In genomic region chr6:140921366-140922226, GRCh38 we compare ENCODE assay signal across 9 cellular contexts.
DNase-seq lines count a peak whose midpoint lies in the region; ATAC-seq and TF ChIP-seq lines count a peak whose summit lies in the region.
"Had no signal": no experiment of that assay in that cellular context is flagged by ENCODE, and none has a peak within 500 bp of the region (broad histone marks: within the 10 kb centered on the region; RNA-seq: fewer than 3 reads in every experiment).

No MANE protein-coding gene starts in this region.

- peak; percentile 82 for TF ChIP-seq CTCF in AG04450 (IDR thresholded peaks at IDR 0.05; ENCODE audit: low read depth, low read length)
- TF ChIP-seq CTCF in GM12873 (IDR thresholded peaks at IDR 0.05; ENCODE audit: insufficient read depth, low read depth, low read length, missing control alignments) = peak; percentile 51
- TF ChIP-seq CTCF in endodermal cell (conservative IDR thresholded peaks at IDR 0.05) = peak; percentile 88

- no peaks in the 10 kb centered on the region for H3K27me3 Mint-ChIP-seq in endodermal cell (ENCODE audit: insufficient read depth)
- H3K27me3 Mint-ChIP-seq: memory B cell had no signal

- H3K27me3 ChIP-seq in AG04450 (ENCODE audit: control insufficient read depth, insufficient read depth, low read length) = no peaks in the 10 kb centered on the region
- no peaks in the 10 kb centered on the region for H3K27me3 ChIP-seq in endodermal cell (ENCODE audit: control insufficient read depth, insufficient read depth, low read length, poor library complexity, severe bottlenecking)

- H3K4me1 ChIP-seq in endodermal cell (ENCODE audit: control insufficient read depth, insufficient read depth, low read length) = no peaks in the 10 kb centered on the region

- H3K4me3 Mint-ChIP-seq in endodermal cell = no peak overlapping the region
- H3K4me3 Mint-ChIP-seq: memory B cell had no signal

- no peaks in the 10 kb centered on the region for H3K36me3 ChIP-seq in endodermal cell (ENCODE audit: control insufficient read depth, insufficient read depth, low read length)

- H3K9me3 ChIP-seq in AG04450 (ENCODE audit: control insufficient read depth, insufficient read depth, low read length) = no peaks in the 10 kb centered on the region; the same call in 1 of the 2 replicates
- peaks cover 8% of the 10 kb centered on the region for H3K9me3 ChIP-seq in endodermal cell (ENCODE audit: control insufficient read depth, low read length)

- CTCF ChIA-PET in AG04450 (lab: Charles Lee) = interaction anchor here (0.5 to 1.6 kb wide), 9 partner anchors 9 to 1552 kb away, joined by 3 to 6 read pairs (median 3); no protein-coding TSS in a partner anchor

- H3K9ac ChIP-seq in endodermal cell (ENCODE audit: extremely low read depth, low read length, poor library complexity, severe bottlenecking) = no peak overlapping the region

- no peaks in the 10 kb centered on the region for H3K36me3 Mint-ChIP-seq in endodermal cell (ENCODE audit: low read depth)
- H3K36me3 Mint-ChIP-seq: memory B cell had no signal

- H3K27ac Mint-ChIP-seq in endodermal cell = no peak overlapping the region
- H3K27ac Mint-ChIP-seq: memory B cell had no signal

- ATAC-seq in HG03442 (IDR thresholded peaks at IDR 0.05; ENCODE audit: unreplicated experiment) = peak; percentile 69

- peaks cover 3% of the 10 kb centered on the region for H3K4me1 Mint-ChIP-seq in endodermal cell
- H3K4me1 Mint-ChIP-seq: memory B cell had no signal

- H3K27ac ChIP-seq in AG04450 (ENCODE audit: low read depth, low read length) (no peak overlapping the region), endodermal cell (ENCODE audit: low read depth, low read length) (no peak overlapping the region)

- H3K4me3 ChIP-seq in AG04450 (ENCODE audit: low read depth, low read length) = no peak overlapping the region
- no peak overlapping the region for H3K4me3 ChIP-seq in endodermal cell (ENCODE audit: low read length)

- no peaks in the 10 kb centered on the region for H3K9me3 Mint-ChIP-seq in endodermal cell
- H3K9me3 Mint-ChIP-seq: memory B cell had no signal

- POLR2A ChIA-PET in AG04450 (lab: Yijun Ruan, JAX) = no interaction called here

- 76 to 80% methylated on average over 3 to 4 of the region's 4 CpGs for WGBS in endodermal cell (ENCODE audit: insufficient coverage in 1 of 2, insufficient read length in 1 of 2), 2 experiments

- DNase-seq in AG04450 (ENCODE audit: low read depth, low spot score) = peak; percentile 51
- DNase-seq in OCI-M1 (lab: John Stamatoyannopoulos, UW) = peak; percentile 81
- DNase-seq in endodermal cell = peak; percentile 55
- peak; percentile 49 for DNase-seq in midbrain (lab: John Stamatoyannopoulos, UW)
- no peak for DNase-seq in ureter (ENCODE audit: low spot score)
- no peak for DNase-seq in activated gamma-delta T cell treated with Interleukin-2 at 50 U/mL for 16 hours

Comparison
In these comparisons a context has a peak if more than half of its experiments do, and no peak if none do; other contexts are left out.
1. DNase-seq: peak in AG04450 (single experiment), OCI-M1 (single experiment), endodermal cell (single experiment) and midbrain (single experiment); none in ureter (single experiment) and activated gamma-delta T cell treated with Interleukin-2 at 50 U/mL for 16 hours (single experiment).
2. Peak in every context shown above with its lines, with median percentiles within 50 percentile points of each other: CTCF ChIP-seq.